8 cellular contexts compared by ENCODE assay signal in genomic region chr12:69157023-69157655, GRCh38.
DNase-seq lines count a peak whose midpoint lies in the region; ATAC-seq and TF ChIP-seq lines count a peak whose summit lies in the region.

No MANE protein-coding gene starts in this region.

- peak; percentile 83 for TF ChIP-seq CTCF in endothelial cell (IDR thresholded peaks at IDR 0.05; ENCODE audit: unreplicated experiment)
- peak; percentile 96 for TF ChIP-seq CTCF in mucosa of descending colon (IDR thresholded peaks at IDR 0.05)

- H3K4me3 ChIP-seq in mucosa of descending colon = no peak overlapping the region

- intact Hi-C loops in mucosa of descending colon (cut with DNase I, micrococcal nuclease) = loop anchor here in 1 of 2 donors (10.0 kb wide), 1 partner anchor 98 kb away; no protein-coding TSS in a partner anchor

- H3K36me3 Mint-ChIP-seq in endothelial cell (ENCODE audit: low read depth, unreplicated experiment) = no peaks in the 10 kb centered on the region

- H3K9me3 Mint-ChIP-seq in endothelial cell (ENCODE audit: unreplicated experiment) = no peaks in the 10 kb centered on the region

- H3K4me1 ChIP-seq in mucosa of descending colon (ENCODE audit: low read depth) = peaks cover 4% of the 10 kb centered on the region

- no peak overlapping the region for H3K27ac Mint-ChIP-seq in endothelial cell (ENCODE audit: unreplicated experiment)

- peak; percentile 97 for ATAC-seq in GM19455 (IDR thresholded peaks at IDR 0.05; ENCODE audit: unreplicated experiment)
- peak; percentile 86 for ATAC-seq in HG03558 (IDR thresholded peaks at IDR 0.05; ENCODE audit: extremely low read depth, unreplicated experiment)
- ATAC-seq in mucosa of descending colon = peak; percentile 99

- H3K4me3 Mint-ChIP-seq in endothelial cell (ENCODE audit: unreplicated experiment) = no peak overlapping the region

- H3K9me3 ChIP-seq in mucosa of descending colon = no peaks in the 10 kb centered on the region

- peaks cover 3% of the 10 kb centered on the region for H3K27me3 Mint-ChIP-seq in endothelial cell (ENCODE audit: unreplicated experiment)

- DNase-seq in COLO668 (lab: John Stamatoyannopoulos, UW; ENCODE audit: unreplicated experiment) (peak; percentile 85), NOMO-1 treated with dmso at 0.1 percent for 144 hours (lab: John Stamatoyannopoulos, UW; ENCODE audit: unreplicated experiment) (peak; percentile 81), endothelial cell (ENCODE audit: low spot score) (peak; percentile 96), mucosa of descending colon (peak; percentile 90 to 95 (median 95))
- DNase-seq in activated CD8-positive, alpha-beta memory T cell treated with anti-CD3 and anti-CD28 coated beads for 48 hours (ENCODE audit: low read depth in 2 of 3, low spot score in 2 of 3) = peak; percentile 79 to 88 (median 81)
- peak; percentile 70 to 85 for DNase-seq in stimulated activated CD8-positive, alpha-beta memory T cell treated with anti-CD3 and anti-CD28 coated beads, Interleukin-7, amount 100 ng/mL, for 1 hour (ENCODE audit: low read depth in 2 of 2)

- no peaks in the 10 kb centered on the region for H3K36me3 ChIP-seq in mucosa of descending colon (ENCODE audit: low read depth)

- H3K4me1 Mint-ChIP-seq in endothelial cell (ENCODE audit: unreplicated experiment) = no peaks in the 10 kb centered on the region
